ENCODE assay signal across 8 cellular contexts in genomic region chr16:11328172-11329079, GRCh38. TPM values are rescaled to one million over a fixed set of nuclear protein-coding genes. Genes with fewer than 3 reads are reported as not detected.
A peak's percentile ranks its signal among the peaks of the same experiment; 100 is the strongest.
DNase-seq lines count a peak whose midpoint lies in the region; ATAC-seq and TF ChIP-seq lines count a peak whose summit lies in the region.

No MANE protein-coding gene starts in this region.

- H3K27ac Mint-ChIP-seq in CD4-positive, alpha-beta T cell = peak overlapping the region; percentile 35

- peak in 9 of 10 experiments; percentile 22 to 56 (median 44) for DNase-seq in CD4-positive, alpha-beta T cell
- DNase-seq in SK-MEL-5 (ENCODE audit: low read depth, low spot score) (peak; percentile 43), amniotic stem cell (lab: John Stamatoyannopoulos, UW) (peak; percentile 93), prostate gland (ENCODE audit: low spot score) (no peak)
- peak; percentile 23 to 44 for DNase-seq in stimulated activated CD4-positive, alpha-beta T cell treated with anti-CD3 and anti-CD28 coated beads, Interleukin-2, amount 100 ng/mL, for 48 hours

- H3K4me3 ChIP-seq in iPS-20b (ENCODE audit: low read length) = peak overlapping the region; percentile 51
- no peak overlapping the region for H3K4me3 ChIP-seq in prostate gland

- no peaks in the 10 kb centered on the region for H3K27me3 ChIP-seq in CD4-positive, alpha-beta T cell (ENCODE audit: control insufficient read depth, insufficient read depth, low read length)
- H3K27me3 ChIP-seq in iPS-20b (ENCODE audit: insufficient read depth, low read length) (no peaks in the 10 kb centered on the region), prostate gland (replicated peaks; ENCODE audit: insufficient read depth) (no peaks in the 10 kb centered on the region)

- in situ Hi-C loops in SK-MEL-5 (cut with HindIII; ENCODE audit: low pct_unique_long_range_greater_than_20kb, low sequenced_read_pairs) = no loop called here

- CTCF ChIA-PET in CD4-positive, alpha-beta T cell (lab: Charles Lee) = interaction anchor here (0.9 to 1.0 kb wide), 2 partner anchors 28 to 74 kb away, joined by 3 to 4 read pairs; no protein-coding TSS in a partner anchor

- TF ChIP-seq POLR2A in prostate gland (IDR thresholded peaks at IDR 0.05) = no peak

- H3K4me1 ChIP-seq in iPS-20b (ENCODE audit: insufficient read depth, low read length) (peaks cover 23% of the 10 kb centered on the region; the same call in 1 of the 2 replicates), prostate gland (replicated peaks) (no peaks in the 10 kb centered on the region)

- no peak for TF ChIP-seq CTCF in CD4-positive, alpha-beta T cell (IDR thresholded peaks at IDR 0.05)
- no peak for TF ChIP-seq CTCF in prostate gland (IDR thresholded peaks at IDR 0.05)

- POLR2A ChIA-PET in CD4-positive, alpha-beta T cell (lab: Charles Lee) = interaction anchor here (2.6 kb wide), 1 partner anchor 73 kb away, joined by 14 read pairs; the partner anchor contains the start of gene SOCS1

- intact Hi-C loops in CD4-positive, alpha-beta T cell (cut with DNase I, micrococcal nuclease) = loop anchor here in 1 of 2 experiments (2.0 kb wide), 1 partner anchor 26 kb away; no protein-coding TSS in a partner anchor
- intact Hi-C loops in prostate gland (cut with DNase I) = no loop called here

- H3K27me3 Mint-ChIP-seq in CD4-positive, alpha-beta T cell = no peaks in the 10 kb centered on the region

- H3K9me3 Mint-ChIP-seq in CD4-positive, alpha-beta T cell = no peaks in the 10 kb centered on the region

- ATAC-seq in CD4-positive, alpha-beta T cell (ENCODE audit: poor library complexity) = peak; percentile 80
- ATAC-seq in GM19351 (IDR thresholded peaks at IDR 0.05; ENCODE audit: unreplicated experiment) = peak; percentile 79
- peak; percentile 78 for ATAC-seq in HG03354 (IDR thresholded peaks at IDR 0.05; ENCODE audit: poor library complexity, severe bottlenecking, unreplicated experiment)

- peak overlapping the region; percentile 84 for H3K9ac ChIP-seq in iPS-20b (ENCODE audit: low read depth, low read length)

- no peak overlapping the region for H3K27ac ChIP-seq in CD4-positive, alpha-beta T cell (ENCODE audit: low read depth, low read length)
- H3K27ac ChIP-seq in iPS-20b (ENCODE audit: low read length) (peak overlapping the region; percentile 88), prostate gland (no peak overlapping the region)

- H3K36me3 Mint-ChIP-seq in CD4-positive, alpha-beta T cell (ENCODE audit: low read depth) = no peaks in the 10 kb centered on the region

- WGBS in prostate gland = 30% methylated on average over 12 of the region's 12 CpGs

- no peaks in the 10 kb centered on the region for H3K9me3 ChIP-seq in CD4-positive, alpha-beta T cell (ENCODE audit: control insufficient read depth, low read length)
- H3K9me3 ChIP-seq in iPS-20b (ENCODE audit: insufficient read depth, low read depth, low read length) = no peaks in the 10 kb centered on the region
- H3K9me3 ChIP-seq in prostate gland = no peaks in the 10 kb centered on the region

- H3K36me3 ChIP-seq in iPS-20b (ENCODE audit: insufficient read depth, low read depth, low read length) = no peaks in the 10 kb centered on the region
- no peaks in the 10 kb centered on the region for H3K36me3 ChIP-seq in prostate gland

- H3K4me1 Mint-ChIP-seq in CD4-positive, alpha-beta T cell (ENCODE audit: low read depth) = peaks cover 27% of the 10 kb centered on the region

- H3K4me3 Mint-ChIP-seq in CD4-positive, alpha-beta T cell = peak overlapping the region; percentile 31

RNA-seq across cellular contexts. Expression of gene RMI2, which starts 16.8 kb away (rescaled TPM):
- total RNA-seq in CD4-positive, alpha-beta T cell = 1 to 10 TPM; 1.3 to 1.5 TPM
- 23.2 and 28.1 TPM in 2 replicates for total RNA-seq in SK-MEL-5 (2014; rRNA removed; shearing (Covaris generic))
- 27.4 and 37.0 TPM in 2 replicates for polyA plus RNA-seq in SK-MEL-5 (2015; cell fraction: cytosol; rRNA removed)
- 9.7 and 15.1 TPM in 2 replicates for polyA plus RNA-seq in SK-MEL-5 (2015; cell fraction: nucleus; rRNA removed)
- 10 to 100 TPM in 1 of 2 donors, 1 to 10 TPM in 1; 6.0 to 16.3 TPM for total RNA-seq in prostate gland

RNA-seq across cellular contexts. Expression of gene PRM1, which starts 47.3 kb away (rescaled TPM):
- total RNA-seq in CD4-positive, alpha-beta T cell = not detected
- not detected in 2 replicates for total RNA-seq in SK-MEL-5 (2014; rRNA removed; shearing (Covaris generic))
- polyA plus RNA-seq in SK-MEL-5 (2015; cell fraction: cytosol; rRNA removed) = not detected in 2 replicates
- polyA plus RNA-seq in SK-MEL-5 (2015; cell fraction: nucleus; rRNA removed) = not detected in 2 replicates
- 100 to 1,000 TPM in 1 of 2 donors, 1 to 10 TPM in 1; 1.8 to 992 TPM for total RNA-seq in prostate gland

RNA-seq across cellular contexts. Expression of gene PRM2, which starts 52.1 kb away (rescaled TPM):
- not detected for total RNA-seq in CD4-positive, alpha-beta T cell
- total RNA-seq in SK-MEL-5 (2014; rRNA removed; shearing (Covaris generic)) = not detected in 2 replicates
- polyA plus RNA-seq in SK-MEL-5 (2015; cell fraction: cytosol; rRNA removed) = not detected in 2 replicates
- not detected in 2 replicates for polyA plus RNA-seq in SK-MEL-5 (2015; cell fraction: nucleus; rRNA removed)
- 100 to 1,000 TPM in 1 of 2 donors, not detected in 1; 343 TPM for total RNA-seq in prostate gland

RNA-seq across cellular contexts. Expression of gene PRM3, which starts 55.0 kb away (rescaled TPM):
- not detected for total RNA-seq in CD4-positive, alpha-beta T cell
- total RNA-seq in SK-MEL-5 (2014; rRNA removed; shearing (Covaris generic)) = not detected in 2 replicates
- polyA plus RNA-seq in SK-MEL-5 (2015; cell fraction: cytosol; rRNA removed) = not detected in 2 replicates
- polyA plus RNA-seq in SK-MEL-5 (2015; cell fraction: nucleus; rRNA removed) = not detected in 2 replicates
- total RNA-seq in prostate gland = not detected

RNA-seq across cellular contexts. Expression of gene TNP2, which starts 59.3 kb away (rescaled TPM):
- not detected for total RNA-seq in CD4-positive, alpha-beta T cell
- not detected in 2 replicates for total RNA-seq in SK-MEL-5 (2014; rRNA removed; shearing (Covaris generic))
- polyA plus RNA-seq in SK-MEL-5 (2015; cell fraction: cytosol; rRNA removed) = not detected in 2 replicates
- polyA plus RNA-seq in SK-MEL-5 (2015; cell fraction: nucleus; rRNA removed) = not detected in 2 replicates
- total RNA-seq in prostate gland = not detected
